12 cellular contexts compared by ENCODE assay signal in genomic region chr4:2337131-2337723, GRCh38.
"Had no signal": no experiment of that assay in that cellular context is flagged by ENCODE, and none has a peak within 500 bp of the region (broad histone marks: within the 10 kb centered on the region; RNA-seq: fewer than 3 reads in every experiment).

No MANE protein-coding gene starts in this region.

- DNase-seq: activated CD4-positive, alpha-beta T cell treated with anti-CD3 and anti-CD28 coated beads, Interleukin-2, amount 10 ng/mL, durations not matched to agents 24 days and 14 days; activated naive CD4-positive, alpha-beta T cell treated with Interleukin-2 at 50 U/mL for 16 hours; cerebellar nuclear complex; dermis blood vessel endothelial cell; hypothalamus; occipital lobe; WERI-Rb-1 had no signal

- H3K9me3 Mint-ChIP-seq: activated CD4-positive, alpha-beta T cell treated with anti-CD3 and anti-CD28 coated beads, Interleukin-2, amount 10 ng/mL, durations not matched to agents 24 days and 14 days; activated T-helper 1 cell treated with anti-CD3 and anti-CD28 coated beads, Interleukin-12 subunit alpha, Interleukin-12 subunit beta, Interleukin-2, Interleukin-4 antibody, amounts not matched to agents 30 ng/mL and 10 ng/mL and 1 ng/mL, durations not matched to agents 14 hours and 24 hours and 36 hours; brain; memory B cell; natural killer cell treated with Interleukin-12 subunit alpha and Interleukin-12 subunit beta and Interleukin-15 and Interleukin-18, amount 100 ng/mL, for 72 hours had no signal

- H3K4me1 Mint-ChIP-seq: activated CD4-positive, alpha-beta T cell treated with anti-CD3 and anti-CD28 coated beads, Interleukin-2, amount 10 ng/mL, durations not matched to agents 24 days and 14 days; brain had no signal

- H3K4me1 ChIP-seq: SJSA1 had no signal

- H3K4me3 Mint-ChIP-seq: activated CD4-positive, alpha-beta T cell treated with anti-CD3 and anti-CD28 coated beads, Interleukin-2, amount 10 ng/mL, durations not matched to agents 24 days and 14 days; activated T-helper 1 cell treated with anti-CD3 and anti-CD28 coated beads, Interleukin-12 subunit alpha, Interleukin-12 subunit beta, Interleukin-2, Interleukin-4 antibody, amounts not matched to agents 30 ng/mL and 10 ng/mL and 1 ng/mL, durations not matched to agents 14 hours and 24 hours and 36 hours; brain; memory B cell; natural killer cell treated with Interleukin-12 subunit alpha and Interleukin-12 subunit beta and Interleukin-15 and Interleukin-18, amount 100 ng/mL, for 72 hours had no signal

- H3K27ac ChIP-seq: SJSA1, WERI-Rb-1 had no signal

- H3K27ac Mint-ChIP-seq: activated CD4-positive, alpha-beta T cell treated with anti-CD3 and anti-CD28 coated beads, Interleukin-2, amount 10 ng/mL, durations not matched to agents 24 days and 14 days; activated T-helper 1 cell treated with anti-CD3 and anti-CD28 coated beads, Interleukin-12 subunit alpha, Interleukin-12 subunit beta, Interleukin-2, Interleukin-4 antibody, amounts not matched to agents 30 ng/mL and 10 ng/mL and 1 ng/mL, durations not matched to agents 14 hours and 24 hours and 36 hours; brain; memory B cell; natural killer cell treated with Interleukin-12 subunit alpha and Interleukin-12 subunit beta and Interleukin-15 and Interleukin-18, amount 100 ng/mL, for 72 hours had no signal

- H3K9me3 ChIP-seq: SJSA1 had no signal

- H3K36me3 ChIP-seq: SJSA1, WERI-Rb-1 had no signal

- H3K27me3 Mint-ChIP-seq: activated CD4-positive, alpha-beta T cell treated with anti-CD3 and anti-CD28 coated beads, Interleukin-2, amount 10 ng/mL, durations not matched to agents 24 days and 14 days; natural killer cell treated with Interleukin-12 subunit alpha and Interleukin-12 subunit beta and Interleukin-15 and Interleukin-18, amount 100 ng/mL, for 72 hours had no signal

- H3K27me3 ChIP-seq: SJSA1 had no signal

- H3K36me3 Mint-ChIP-seq: brain; natural killer cell treated with Interleukin-12 subunit alpha and Interleukin-12 subunit beta and Interleukin-15 and Interleukin-18, amount 100 ng/mL, for 72 hours had no signal

- H3K4me3 ChIP-seq: SJSA1 had no signal
